Comparison of ENCODE assay signal across 12 cellular contexts in genomic region chr6:170136541-170137175, GRCh38.
A peak's percentile ranks its signal among the peaks of the same experiment; 100 is the strongest.
DNase-seq lines count a peak whose midpoint lies in the region; ATAC-seq and TF ChIP-seq lines count a peak whose summit lies in the region.
"Had no signal": no experiment of that assay in that cellular context is flagged by ENCODE, and none has a peak within 500 bp of the region (broad histone marks: within the 10 kb centered on the region; RNA-seq: fewer than 3 reads in every experiment).

No MANE protein-coding gene starts in this region.

- peak in 1 of 8 donors; percentile 14 for ATAC-seq in heart right ventricle

- H3K4me1 Mint-ChIP-seq in endothelial cell (ENCODE audit: unreplicated experiment): no peaks in the 10 kb centered on the region
- H3K4me1 Mint-ChIP-seq: activated CD4-positive, alpha-beta T cell treated with anti-CD3 and anti-CD28 coated beads, Interleukin-2, amount 10 ng/mL, durations not matched to agents 24 days and 14 days had no signal

- H3K9me3 ChIP-seq in heart right ventricle (no peaks in the 10 kb centered on the region), right atrium auricular region (no peaks in the 10 kb centered on the region), prostate gland (no peaks in the 10 kb centered on the region), uterus (no peaks in the 10 kb centered on the region)

- H3K27ac ChIP-seq in heart right ventricle (peak overlapping the region; percentile 74 to 96 (median 86)), right atrium auricular region (peak overlapping the region; percentile 61), prostate gland (peak overlapping the region; percentile 30 to 60), uterus (peak overlapping the region; percentile 80 to 88)

- H3K27me3 Mint-ChIP-seq in endothelial cell (ENCODE audit: unreplicated experiment): peaks cover 9% of the 10 kb centered on the region
- H3K27me3 Mint-ChIP-seq: activated CD4-positive, alpha-beta T cell treated with anti-CD3 and anti-CD28 coated beads, Interleukin-2, amount 10 ng/mL, durations not matched to agents 24 days and 14 days had no signal

- intact Hi-C loops in heart right ventricle (cut with DNase I) (loop anchor here in 3 of 10 donors (5.0 to 10.0 kb wide), 3 partner anchors 92 to 156 kb away; partner anchors contain the start of gene DLL1 (in 1 of the 3)), cardiac septum (cut with DNase I) (loop anchor here (5.0 kb wide), 1 partner anchor 151 kb away; no protein-coding TSS in a partner anchor), prostate gland (cut with DNase I) (no loop called here), uterus (cut with DNase I; ENCODE audit: low total_unique reads) (no loop called here)

- H3K4me1 ChIP-seq in heart right ventricle: peaks cover 3 to 53% (median 38%) of the 10 kb centered on the region in 9 donors
- H3K4me1 ChIP-seq in right atrium auricular region: peaks cover 0 to 29% of the 10 kb centered on the region in 2 donors
- H3K4me1 ChIP-seq in prostate gland (replicated peaks): no peaks in the 10 kb centered on the region
- H3K4me1 ChIP-seq in uterus: no peaks in the 10 kb centered on the region

- TF ChIP-seq POLR2A in prostate gland (IDR thresholded peaks at IDR 0.05) (no peak), uterus (IDR thresholded peaks at IDR 0.05) (no peak)

- peaks cover 9% of the 10 kb centered on the region for H3K36me3 Mint-ChIP-seq in endothelial cell (ENCODE audit: low read depth, unreplicated experiment)

- WGBS in heart right ventricle, 2 donors: 85 to 91% methylated on average over 68 to 69 of the region's 69 CpGs
- WGBS in prostate gland: 94% methylated on average over 68 of the region's 69 CpGs

- peaks cover 0 to 11% (median 0%) of the 10 kb centered on the region in 9 donors for H3K36me3 ChIP-seq in heart right ventricle
- no peaks in the 10 kb centered on the region for H3K36me3 ChIP-seq in right atrium auricular region
- H3K36me3 ChIP-seq in prostate gland: no peaks in the 10 kb centered on the region
- H3K36me3 ChIP-seq in uterus: no peaks in the 10 kb centered on the region

- no peak overlapping the region for H3K27ac Mint-ChIP-seq in endothelial cell (ENCODE audit: unreplicated experiment)
- H3K27ac Mint-ChIP-seq: activated CD4-positive, alpha-beta T cell treated with anti-CD3 and anti-CD28 coated beads, Interleukin-2, amount 10 ng/mL, durations not matched to agents 24 days and 14 days; activated T-cell treated with anti-CD3 and anti-CD28 coated beads, Interleukin-2, amount 50 U/mL, for 72 hours had no signal

- H3K4me3 Mint-ChIP-seq in endothelial cell (ENCODE audit: unreplicated experiment): no peak overlapping the region
- H3K4me3 Mint-ChIP-seq: activated CD4-positive, alpha-beta T cell treated with anti-CD3 and anti-CD28 coated beads, Interleukin-2, amount 10 ng/mL, durations not matched to agents 24 days and 14 days had no signal

- H3K9me3 Mint-ChIP-seq in endothelial cell (ENCODE audit: unreplicated experiment): peaks cover 6% of the 10 kb centered on the region
- H3K9me3 Mint-ChIP-seq: activated CD4-positive, alpha-beta T cell treated with anti-CD3 and anti-CD28 coated beads, Interleukin-2, amount 10 ng/mL, durations not matched to agents 24 days and 14 days; activated T-cell treated with anti-CD3 and anti-CD28 coated beads, Interleukin-2, amount 50 U/mL, for 72 hours had no signal

- H3K27me3 ChIP-seq in heart right ventricle (no peaks in the 10 kb centered on the region), right atrium auricular region (no peaks in the 10 kb centered on the region), prostate gland (replicated peaks; ENCODE audit: insufficient read depth) (no peaks in the 10 kb centered on the region), uterus (no peaks in the 10 kb centered on the region)

- peak overlapping the region in 6 of 10 donors; percentile 2 to 41 (median 26) for H3K4me3 ChIP-seq in heart right ventricle
- H3K4me3 ChIP-seq in right atrium auricular region: peak overlapping the region in 1 of 2 donors; percentile 13
- H3K4me3 ChIP-seq in prostate gland: no peak overlapping the region
- H3K4me3 ChIP-seq in uterus: no peak overlapping the region

- TF ChIP-seq CTCF in heart right ventricle (IDR thresholded peaks at IDR 0.05) (no peak), right atrium auricular region (IDR thresholded peaks at IDR 0.05) (no peak), prostate gland (IDR thresholded peaks at IDR 0.05) (no peak), uterus (IDR thresholded peaks at IDR 0.05) (no peak), endothelial cell (IDR thresholded peaks at IDR 0.05; ENCODE audit: unreplicated experiment) (no peak)

- DNase-seq in heart right ventricle (no peak), cardiac septum (ENCODE audit: low spot score) (no peak), right atrium auricular region (ENCODE audit: low spot score) (no peak), prostate gland (ENCODE audit: low spot score) (no peak), uterus (no peak), NCI-H2171 treated with DMSO at 0.1 percent for 48 hours (lab: John Stamatoyannopoulos, UW) (no peak), NCI-H2227 treated with DMSO at 0.1 percent for 48 hours (lab: John Stamatoyannopoulos, UW) (no peak), endothelial cell (ENCODE audit: low spot score) (no peak)
- DNase-seq: activated CD4-positive, alpha-beta T cell treated with anti-CD3 and anti-CD28 coated beads, Interleukin-2, amount 10 ng/mL, durations not matched to agents 24 days and 14 days; activated T-cell treated with anti-CD3 and anti-CD28 coated beads, Interleukin-2, amount 50 U/mL, for 72 hours; GOT3; NCI-H2107 had no signal

Comparison
In these comparisons a context has a peak if more than half of its experiments do, and no peak if none do; other contexts are left out.
1. H3K4me3 ChIP-seq: peak in heart right ventricle (6 of 10); none in prostate gland (0 of 2) and uterus (0 of 2).
2. Peak in every context shown above with its lines, with median percentiles within 50 percentile points of each other: H3K27ac ChIP-seq.